ENCODE assay signal across 26 cellular contexts in genomic region chr16:8708546-8708945, GRCh38.
"Had no signal": no experiment of that assay in that cellular context is flagged by ENCODE, and none has a peak within 500 bp of the region (broad histone marks: within the 10 kb centered on the region; RNA-seq: fewer than 3 reads in every experiment).

No MANE protein-coding gene starts in this region.

- DNase-seq: activated CD4-positive, alpha-beta memory T cell treated with anti-CD3 and anti-CD28 coated beads for 36 hours; activated CD4-positive, alpha-beta T cell treated with anti-CD3 and anti-CD28 coated beads for 36 hours; activated CD4-positive, alpha-beta T cell treated with anti-CD3 and anti-CD28 coated beads, Interleukin-2, amount 10 ng/mL, durations not matched to agents 24 days and 14 days; activated CD4-positive, CD25-positive, alpha-beta regulatory T cell; activated CD4-positive, CD25-positive, alpha-beta regulatory T cell treated with anti-CD3 and anti-CD28 coated beads, Interleukin-2, amount 50 U/mL, for 72 hours; activated CD8-positive, alpha-beta memory T cell treated with anti-CD3 and anti-CD28 coated beads, Interleukin-2, amount 10 ng/mL, durations not matched to agents 7 days and 5 days; activated CD8-positive, alpha-beta memory T cell treated with anti-CD3 and anti-CD28 coated beads, Interleukin-2, amount 50 U/mL, for 4 hours; activated CD8-positive, alpha-beta T cell treated with anti-CD3 and anti-CD28 coated beads, Interleukin-2, amount 10 ng/mL, durations not matched to agents 7 days and 5 days; activated effector memory CD4-positive, alpha-beta T cell treated with Interleukin-2 at 50 U/mL for 16 hours; activated gamma-delta T cell treated with Interleukin-2 at 50 U/mL for 16 hours; activated naive CD4-positive, alpha-beta T cell treated with anti-CD3 and anti-CD28 coated beads, Interleukin-2, amount 50 U/mL, for 16 hours; activated naive CD4-positive, alpha-beta T cell treated with Interleukin-2 at 50 U/mL for 16 hours; activated T-cell treated with anti-CD3 and anti-CD28 coated beads, Interleukin-2, amount 50 U/mL, for 24 hours; activated T-cell treated with anti-CD3 and anti-CD28 coated beads, Interleukin-2, amount 50 U/mL, for 72 hours; amniotic stem cell; anterior cingulate cortex; brain microvascular endothelial cell; colonic mucosa; effector CD8-positive, alpha-beta T cell; esophagus squamous epithelium; foreskin melanocyte; heart right ventricle had no signal

- H3K36me3 Mint-ChIP-seq: activated CD8-positive, alpha-beta memory T cell treated with anti-CD3 and anti-CD28 coated beads, Interleukin-2, amount 10 ng/mL, durations not matched to agents 7 days and 5 days had no signal

- H3K4me1 Mint-ChIP-seq: activated CD4-positive, alpha-beta T cell treated with anti-CD3 and anti-CD28 coated beads for 36 hours; activated CD4-positive, alpha-beta T cell treated with anti-CD3 and anti-CD28 coated beads, Interleukin-2, amount 10 ng/mL, durations not matched to agents 24 days and 14 days; activated CD8-positive, alpha-beta memory T cell treated with anti-CD3 and anti-CD28 coated beads, Interleukin-2, amount 10 ng/mL, durations not matched to agents 7 days and 5 days had no signal

- H3K4me3 Mint-ChIP-seq: activated CD4-positive, alpha-beta memory T cell treated with anti-CD3 and anti-CD28 coated beads for 36 hours; activated CD4-positive, alpha-beta T cell treated with anti-CD3 and anti-CD28 coated beads for 36 hours; activated CD4-positive, alpha-beta T cell treated with anti-CD3 and anti-CD28 coated beads, Interleukin-2, amount 10 ng/mL, durations not matched to agents 24 days and 14 days; activated CD8-positive, alpha-beta memory T cell treated with anti-CD3 and anti-CD28 coated beads, Interleukin-2, amount 10 ng/mL, durations not matched to agents 7 days and 5 days; activated CD8-positive, alpha-beta T cell treated with anti-CD3 and anti-CD28 coated beads, Interleukin-2, amount 10 ng/mL, durations not matched to agents 7 days and 5 days; activated naive CD8-positive, alpha-beta T cell; activated T-cell treated with anti-CD3 and anti-CD28 coated beads, Interleukin-2, amount 50 U/mL, for 24 hours; activated T-cell treated with anti-CD3 and anti-CD28 coated beads, Interleukin-2, amount 50 U/mL, for 72 hours; activated T-helper 17 cell treated with anti-CD3 and anti-CD28 coated beads, Interleukin-2, amount 50 U/mL, for 72 hours; central memory CD8-positive, alpha-beta T cell had no signal

- ATAC-seq: activated CD4-positive, alpha-beta T cell treated with anti-CD3 and anti-CD28 coated beads for 36 hours; activated CD8-positive, alpha-beta memory T cell treated with anti-CD3 and anti-CD28 coated beads, Interleukin-2, amount 10 ng/mL, durations not matched to agents 7 days and 5 days; activated CD8-positive, alpha-beta T cell treated with anti-CD3 and anti-CD28 coated beads, Interleukin-2, amount 10 ng/mL, durations not matched to agents 7 days and 5 days; activated T-cell treated with anti-CD3 and anti-CD28 coated beads, Interleukin-2, amount 50 U/mL, for 72 hours; activated T-helper 17 cell treated with anti-CD3 and anti-CD28 coated beads, Interleukin-2, amount 50 U/mL, for 72 hours; gastroesophageal sphincter; heart right ventricle had no signal

- H3K9me3 Mint-ChIP-seq: activated CD4-positive, alpha-beta memory T cell treated with anti-CD3 and anti-CD28 coated beads for 36 hours; activated T-cell treated with anti-CD3 and anti-CD28 coated beads, Interleukin-2, amount 50 U/mL, for 24 hours; central memory CD8-positive, alpha-beta T cell had no signal

- H3K27me3 Mint-ChIP-seq: activated CD4-positive, alpha-beta memory T cell treated with anti-CD3 and anti-CD28 coated beads for 36 hours; activated CD4-positive, alpha-beta T cell treated with anti-CD3 and anti-CD28 coated beads for 36 hours; activated CD4-positive, alpha-beta T cell treated with anti-CD3 and anti-CD28 coated beads, Interleukin-2, amount 10 ng/mL, durations not matched to agents 24 days and 14 days; activated CD8-positive, alpha-beta memory T cell treated with anti-CD3 and anti-CD28 coated beads, Interleukin-2, amount 10 ng/mL, durations not matched to agents 7 days and 5 days; activated naive CD8-positive, alpha-beta T cell; activated T-cell treated with anti-CD3 and anti-CD28 coated beads, Interleukin-2, amount 50 U/mL, for 24 hours; activated T-helper 17 cell treated with anti-CD3 and anti-CD28 coated beads, Interleukin-2, amount 50 U/mL, for 72 hours; central memory CD8-positive, alpha-beta T cell had no signal

- H3K27ac Mint-ChIP-seq: activated CD4-positive, alpha-beta memory T cell treated with anti-CD3 and anti-CD28 coated beads for 36 hours; activated CD4-positive, alpha-beta T cell treated with anti-CD3 and anti-CD28 coated beads for 36 hours; activated CD4-positive, alpha-beta T cell treated with anti-CD3 and anti-CD28 coated beads, Interleukin-2, amount 10 ng/mL, durations not matched to agents 24 days and 14 days; activated CD8-positive, alpha-beta memory T cell treated with anti-CD3 and anti-CD28 coated beads, Interleukin-2, amount 10 ng/mL, durations not matched to agents 7 days and 5 days; activated CD8-positive, alpha-beta T cell treated with anti-CD3 and anti-CD28 coated beads, Interleukin-2, amount 10 ng/mL, durations not matched to agents 7 days and 5 days; activated naive CD8-positive, alpha-beta T cell; activated T-cell treated with anti-CD3 and anti-CD28 coated beads, Interleukin-2, amount 50 U/mL, for 24 hours; activated T-cell treated with anti-CD3 and anti-CD28 coated beads, Interleukin-2, amount 50 U/mL, for 72 hours; activated T-helper 17 cell treated with anti-CD3 and anti-CD28 coated beads, Interleukin-2, amount 50 U/mL, for 72 hours had no signal
